19 cellular contexts compared by ENCODE assay signal in the genomic region with DNA sequence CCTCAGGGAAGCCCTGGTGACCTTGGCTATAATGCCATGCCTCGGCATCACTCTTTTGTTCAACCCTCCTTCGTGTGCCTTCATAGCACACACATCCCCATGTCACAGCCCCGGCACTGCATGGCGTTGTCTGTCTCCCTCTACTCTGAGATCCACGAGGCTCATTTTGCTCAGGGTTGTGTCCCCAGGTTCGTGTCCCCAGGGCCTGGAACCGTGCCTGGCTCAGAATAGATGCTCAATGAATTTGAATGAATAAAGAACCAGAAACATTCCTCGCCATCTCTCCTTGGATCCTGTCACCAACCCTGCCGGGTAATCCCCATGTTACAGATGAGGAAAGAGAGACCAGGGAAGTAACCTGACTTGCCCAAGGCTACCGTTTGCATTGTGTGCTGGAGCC.
DNase-seq lines count a peak whose midpoint lies in the region; ATAC-seq, FAIRE-seq and TF ChIP-seq lines count a peak whose summit lies in the region.
"Had no signal": no experiment of that assay in that cellular context is flagged by ENCODE, and none has a peak within 500 bp of the region (broad histone marks: within the 10 kb centered on the region; RNA-seq: fewer than 3 reads in every experiment).

No MANE protein-coding gene starts in this region.

- H3K27me3 ChIP-seq in H1 (replicated peaks in 1 of 4; ENCODE audit: control insufficient read depth in 3 of 4, extremely low read depth in 1 of 4, insufficient read depth in 3 of 4, low read length in 3 of 4) (no peaks in the 10 kb centered on the region), GM23248 (replicated peaks; ENCODE audit: insufficient read depth) (peaks cover 7% of the 10 kb centered on the region; the same call in 1 of the 2 replicates)

- no peak overlapping the region for H2AK5ac ChIP-seq in H1 (ENCODE audit: low read depth, low read length)

- H2BK12ac ChIP-seq in H1 (ENCODE audit: low read depth, low read length), result no peak overlapping the region

- H3K79me2 ChIP-seq in H1 (ENCODE audit: control insufficient read depth in 1 of 2, insufficient read depth in 2 of 2, low read length in 2 of 2) (no peaks in the 10 kb centered on the region), GM23248 (ENCODE audit: insufficient read depth) (no peaks in the 10 kb centered on the region)

- no peak for FAIRE-seq in H1 (lab: Jason Lieb, UNC)
- FAIRE-seq: GM12891, GM18507, GM19239, H54 had no signal

- H3K9me2 ChIP-seq in GM23248 (ENCODE audit: insufficient read depth), result no peaks in the 10 kb centered on the region

- no peak overlapping the region for H3K9ac ChIP-seq in H1 (replicated peaks in 1 of 4; ENCODE audit: extremely low read depth in 1 of 4, low read depth in 3 of 4, low read length in 3 of 4)
- H3K9ac ChIP-seq in GM23248, result no peak overlapping the region

- no peak overlapping the region for H4K8ac ChIP-seq in H1 (ENCODE audit: extremely low read depth, insufficient read depth, low read length)

- H3K14ac ChIP-seq in H1 (ENCODE audit: insufficient read length), result no peak overlapping the region

- no peak for TF ChIP-seq RAD21 in H1 (IDR thresholded peaks at IDR 0.05 in 1 of 2, conservative IDR thresholded peaks at IDR 0.05 in 1 of 2; ENCODE audit: low read depth in 2 of 2, low read length in 2 of 2)

- H4K5ac ChIP-seq in H1 (ENCODE audit: insufficient read length, low read depth, low read length), result no peak overlapping the region

- peaks cover 19% of the 10 kb centered on the region for H3K27me3 Mint-ChIP-seq in nephron progenitor cell (ENCODE audit: low read depth, poor library complexity)
- peaks cover 16% of the 10 kb centered on the region for H3K27me3 Mint-ChIP-seq in type B pancreatic cell

- no peak overlapping the region for H3K4me3 ChIP-seq in H1 (ENCODE audit: extremely low read depth in 1 of 4, insufficient read depth in 2 of 4, low read depth in 3 of 4, low read length in 4 of 4)
- no peak overlapping the region for H3K4me3 ChIP-seq in GM23248
- H3K4me3 ChIP-seq: GM23338, HAP-1 had no signal

- H3K4me1 Mint-ChIP-seq in nephron progenitor cell (peaks cover 33% of the 10 kb centered on the region), type B pancreatic cell (ENCODE audit: unreplicated experiment) (no peaks in the 10 kb centered on the region)
- H3K4me1 Mint-ChIP-seq: CD4-positive, alpha-beta memory T cell had no signal

- DNase-seq in H1 (ENCODE audit: low read depth in 1 of 2, low spot score in 2 of 2) (peak in 1 of 2 experiments; percentile 30), islet precursor cell (peak; percentile 25), nephron progenitor cell (no peak), type B pancreatic cell (ENCODE audit: extremely low spot score, unreplicated experiment) (no peak), SW480 (ENCODE audit: low spot score) (no peak), GM23248 (no peak)
- DNase-seq: C1 segment of cervical spinal cord; Calu3; CD4-positive, alpha-beta memory T cell; DMS79 treated with DMSO at 0.1 percent for 48 hours; GF-D8; HFFc6 had no signal

- no peak overlapping the region for H3K4me2 ChIP-seq in H1 (ENCODE audit: insufficient read depth in 1 of 2, low read depth in 2 of 2, low read length in 2 of 2)
- no peak overlapping the region for H3K4me2 ChIP-seq in GM23248 (ENCODE audit: unreplicated experiment)
- H3K4me2 ChIP-seq: GM23338 had no signal

- H3K4ac ChIP-seq in H1 (replicated peaks; ENCODE audit: insufficient read length, low read depth, low read length), result no peak overlapping the region

- H3K4me1 ChIP-seq in H1 (replicated peaks in 1 of 4; ENCODE audit: control insufficient read depth in 3 of 4, insufficient read depth in 4 of 4, low read length in 3 of 4) (peaks cover 0 to 5% (median 0%) of the 10 kb centered on the region in 4 experiments; a peak in 2 of 7 replicates), GM23248 (ENCODE audit: insufficient read depth) (no peaks in the 10 kb centered on the region)
- H3K4me1 ChIP-seq: HAP-1 had no signal

- H3K36me3 Mint-ChIP-seq in nephron progenitor cell (ENCODE audit: low read depth) (no peaks in the 10 kb centered on the region), type B pancreatic cell (no peaks in the 10 kb centered on the region)
- H3K36me3 Mint-ChIP-seq: CD4-positive, alpha-beta memory T cell had no signal

- no peak for TF ChIP-seq EP300 in H1 (IDR thresholded peaks at IDR 0.05; ENCODE audit: borderline replicate concordance in 1 of 2, low read depth in 2 of 2, low read length in 2 of 2)

- peak overlapping the region; percentile 56 for H3K27ac Mint-ChIP-seq in nephron progenitor cell
- H3K27ac Mint-ChIP-seq in type B pancreatic cell, result peak overlapping the region; percentile 8
- H3K27ac Mint-ChIP-seq: CD4-positive, alpha-beta memory T cell; GM23338; HFFc6 had no signal

- TF ChIP-seq CTCF in H1 (IDR thresholded peaks at IDR 0.05; ENCODE audit: control extremely low read depth in 1 of 3, insufficient read depth in 1 of 3, low read depth in 1 of 3, low read length in 3 of 3) (no peak), nephron progenitor cell (IDR thresholded peaks at IDR 0.05) (no peak), type B pancreatic cell (conservative IDR thresholded peaks at IDR 0.05) (no peak)

- H2AFZ ChIP-seq in H1 (ENCODE audit: low read length), result no peak overlapping the region
- H2AFZ ChIP-seq in GM23248, result no peak overlapping the region
- H2AFZ ChIP-seq: GM23338 had no signal

- H3K18ac ChIP-seq in H1 (ENCODE audit: extremely low read depth, low read length), result peak overlapping the region; percentile 34; the same call in 1 of the 2 replicates

- POLR2A ChIA-PET in H1 (lab: Charles Lee; ENCODE audit: partially characterized antibody), result no interaction called here

- TF ChIP-seq POLR2A in H1 (IDR thresholded peaks at IDR 0.05; ENCODE audit: control extremely low read depth in 1 of 2, low read depth in 2 of 2, low read length in 2 of 2), result no peak

- no peak overlapping the region for H4K91ac ChIP-seq in H1 (replicated peaks; ENCODE audit: insufficient read length, low read length)

- no peaks in the 10 kb centered on the region for H3K36me3 ChIP-seq in H1 (ENCODE audit: control insufficient read depth in 2 of 4, insufficient read depth in 4 of 4, low read length in 3 of 4)
- H3K36me3 ChIP-seq in GM23248 (ENCODE audit: low read depth), result no peaks in the 10 kb centered on the region
- H3K36me3 ChIP-seq: HAP-1 had no signal

- H4K20me1 ChIP-seq in H1 (replicated peaks in 1 of 2; ENCODE audit: control insufficient read depth in 1 of 2, insufficient read depth in 2 of 2, low read length in 2 of 2), result no peaks in the 10 kb centered on the region
- H4K20me1 ChIP-seq in GM23248 (ENCODE audit: insufficient read depth), result no peaks in the 10 kb centered on the region

- no peaks in the 10 kb centered on the region for H3F3A ChIP-seq in GM23248 (ENCODE audit: insufficient read depth)

- H2BK15ac ChIP-seq in H1 (ENCODE audit: low read length), result no peak overlapping the region

- no peaks in the 10 kb centered on the region for H3K79me1 ChIP-seq in H1 (ENCODE audit: low read depth, low read length)

- H2BK5ac ChIP-seq in H1 (ENCODE audit: low read depth, low read length), result no peak overlapping the region

- 93% methylated on average over 10 of the region's 10 CpGs; no CpG with 5 or more reads in 1 of the 2 experiments for WGBS in H1 (ENCODE audit: extremely low coverage in 1 of 2, insufficient coverage in 1 of 2, insufficient read length in 1 of 2, insufficient replicate concordance in 2 of 2, low coverage in 1 of 2, low lambda C conversion rate in 2 of 2, missing lambda C conversion rate in 1 of 2), 2 experiments
- 56 to 64% methylated on average over 10 of the region's 10 CpGs for WGBS in GM23248 (ENCODE audit: low coverage in 1 of 2, low lambda C conversion rate in 2 of 2, missing lambda C conversion rate in 2 of 2), 2 experiments

- H3K27ac ChIP-seq in H1 (ENCODE audit: low read depth, low read length) (no peak overlapping the region), GM23248 (no peak overlapping the region)

- H2BK20ac ChIP-seq in H1 (ENCODE audit: low read length), result no peak overlapping the region

- CTCF ChIA-PET in H1 (lab: Charles Lee; ENCODE audit: partially characterized antibody), result interaction anchor here (1.4 to 4.1 kb wide), 2 partner anchors 16 to 29 kb away, joined by 3 to 17 read pairs; no protein-coding TSS in a partner anchor

- no peaks in the 10 kb centered on the region for H3K23me2 ChIP-seq in H1 (ENCODE audit: low read depth, low read length)

- H2BK120ac ChIP-seq in H1 (replicated peaks; ENCODE audit: low read depth, low read length), result no peak overlapping the region

- H3K4me3 Mint-ChIP-seq in nephron progenitor cell (no peak overlapping the region), type B pancreatic cell (no peak overlapping the region)
- H3K4me3 Mint-ChIP-seq: CD4-positive, alpha-beta memory T cell; GM23338; HFFc6 had no signal

- no peaks in the 10 kb centered on the region for H3K9me3 Mint-ChIP-seq in nephron progenitor cell
- no peaks in the 10 kb centered on the region for H3K9me3 Mint-ChIP-seq in type B pancreatic cell
- H3K9me3 Mint-ChIP-seq: GM23338 had no signal

- ATAC-seq in GM18520 (IDR thresholded peaks at IDR 0.05; ENCODE audit: unreplicated experiment), result no peak
- ATAC-seq: GM23338 had no signal

- no peaks in the 10 kb centered on the region for H3K9me3 ChIP-seq in H1 (ENCODE audit: insufficient read depth in 2 of 2, low read depth in 1 of 2, low read length in 1 of 2)
- H3K9me3 ChIP-seq in GM23248 (ENCODE audit: low read depth), result no peaks in the 10 kb centered on the region
- H3K9me3 ChIP-seq: HAP-1 had no signal

- no peak overlapping the region for H3K23ac ChIP-seq in H1 (ENCODE audit: insufficient read length)

- in situ Hi-C loops in GM23248 (cut with MboI), result no loop called here

- H3K56ac ChIP-seq in H1 (replicated peaks; ENCODE audit: insufficient read length, low read depth, low read length), result no peak overlapping the region

TF ChIP-seq in H1, 55 proteins besides CTCF, POLR2A, EP300 and RAD21:
- TF ChIP-seq SIX5 (IDR thresholded peaks at IDR 0.05; ENCODE audit: low read depth, low read length), result no peak
- TF ChIP-seq SAP30 (IDR thresholded peaks at IDR 0.05; ENCODE audit: insufficient read depth, insufficient replicate concordance, low read length), result no peak
- no peak for TF ChIP-seq SIN3A (conservative IDR thresholded peaks at IDR 0.05 in 1 of 2, IDR thresholded peaks at IDR 0.05 in 1 of 2; ENCODE audit: low read depth in 1 of 2, low read length in 2 of 2)
